ENCODE assay signal across 8 cellular contexts in genomic region chr2:234881413-234882241, GRCh38.
A peak's percentile ranks its signal among the peaks of the same experiment; 100 is the strongest.
DNase-seq lines count a peak whose midpoint lies in the region; ATAC-seq lines count a peak whose summit lies in the region.

No MANE protein-coding gene starts in this region.

- H3K4me1 ChIP-seq in subcutaneous abdominal adipose tissue (ENCODE audit: control insufficient read depth in 5 of 5, insufficient read depth in 5 of 5, low read length in 5 of 5): peaks cover 0 to 21% (median 17%) of the 10 kb centered on the region in 5 donors

- DNase-seq in NCI-H524 (lab: John Stamatoyannopoulos, UW) (peak; percentile 72 to 84), NCI-H524 treated with DMSO at 0.1 percent for 48 hours (lab: John Stamatoyannopoulos, UW) (no peak), NCI-H2081 treated with DMSO at 0.1 percent for 48 hours (lab: John Stamatoyannopoulos, UW) (peak; percentile 60), mucosa of gallbladder (ENCODE audit: low spot score) (peak; percentile 79)
- peak; percentile 60 to 65 for DNase-seq in activated CD4-positive, alpha-beta T cell treated with anti-CD3 and anti-CD28 coated beads, Interleukin-2, amount 50 U/mL, for 48 hours

- no peaks in the 10 kb centered on the region for H3K9me3 ChIP-seq in subcutaneous abdominal adipose tissue (ENCODE audit: control insufficient read depth in 5 of 5, low read length in 5 of 5)

- no peaks in the 10 kb centered on the region for H3K36me3 ChIP-seq in subcutaneous abdominal adipose tissue (ENCODE audit: control insufficient read depth in 5 of 5, insufficient read depth in 5 of 5, low read length in 5 of 5)

- peak overlapping the region; percentile 26 to 57 (median 45) for H3K4me3 ChIP-seq in subcutaneous abdominal adipose tissue (ENCODE audit: low read depth in 1 of 5, low read length in 5 of 5)

- no peak overlapping the region for H3K27ac ChIP-seq in subcutaneous abdominal adipose tissue (ENCODE audit: low read depth, low read length)

- H3K9ac ChIP-seq in subcutaneous abdominal adipose tissue (ENCODE audit: low read length in 5 of 5): no peak overlapping the region

- ATAC-seq in esophagus mucosa: peak; percentile 97
- no peak for ATAC-seq in GM19395 (IDR thresholded peaks at IDR 0.05; ENCODE audit: unreplicated experiment)

- H3K27me3 ChIP-seq in subcutaneous abdominal adipose tissue (ENCODE audit: control insufficient read depth in 5 of 5, insufficient read depth in 4 of 5, low read length in 5 of 5): no peaks in the 10 kb centered on the region
